30 cellular contexts compared by ENCODE assay signal in genomic region chr4:15704145-15704544, GRCh38. TPM values are rescaled to one million over a fixed set of nuclear protein-coding genes. Genes with fewer than 3 reads are reported as not detected.
DNase-seq lines count a peak whose midpoint lies in the region; ATAC-seq and TF ChIP-seq lines count a peak whose summit lies in the region.
"Had no signal": no experiment of that assay in that cellular context is flagged by ENCODE, and none has a peak within 500 bp of the region (broad histone marks: within the 10 kb centered on the region; RNA-seq: fewer than 3 reads in every experiment).

No MANE protein-coding gene starts in this region.

- CTCF ChIA-PET in CD8-positive, alpha-beta T cell (lab: Charles Lee): no interaction called here
- CTCF ChIA-PET in OCI-LY7 (lab: Charles Lee; ENCODE audit: unreplicated experiment): no interaction called here

- H3K4me3 ChIP-seq in CD8-positive, alpha-beta T cell (ENCODE audit: low read depth, low read length): no peak overlapping the region
- H3K4me3 ChIP-seq in psoas muscle: no peak overlapping the region
- H3K4me3 ChIP-seq in OCI-LY7 (ENCODE audit: low read depth, low read length, poor library complexity, severe bottlenecking): no peak overlapping the region
- H3K4me3 ChIP-seq: K562, transverse colon had no signal

- ATAC-seq in CD8-positive, alpha-beta T cell: no peak
- no peak for ATAC-seq in natural killer cell treated with Interleukin-12 subunit alpha and Interleukin-12 subunit beta and Interleukin-15 and Interleukin-18, amount 100 ng/mL, for 72 hours
- no peak for ATAC-seq in psoas muscle
- ATAC-seq: K562 had no signal

- no peaks in the 10 kb centered on the region for H4K20me1 ChIP-seq in OCI-LY7 (ENCODE audit: insufficient read depth, low read length)

- POLR2A ChIA-PET in CD8-positive, alpha-beta T cell (lab: Charles Lee): no interaction called here
- POLR2A ChIA-PET in OCI-LY7 (lab: Charles Lee): no interaction called here

- no peak overlapping the region for H3K27ac ChIP-seq in CD8-positive, alpha-beta T cell (ENCODE audit: low read depth, low read length)
- no peak overlapping the region for H3K27ac ChIP-seq in psoas muscle
- H3K27ac ChIP-seq in OCI-LY7 (ENCODE audit: low read depth, low read length, poor library complexity, severe bottlenecking): no peak overlapping the region
- H3K27ac ChIP-seq: 22Rv1, C4-2B, transverse colon had no signal

- H3K27ac Mint-ChIP-seq in T-helper 1 cell treated with Interleukin-12 subunit alpha and Interleukin-12 subunit beta and Interleukin-4 antibody, amounts not matched to agents 30 μg/mL and 1 μg/mL, for 36 hours: no peak overlapping the region
- H3K27ac Mint-ChIP-seq in CD8-positive, alpha-beta T cell: peak overlapping the region; percentile 39
- peak overlapping the region; percentile 69 for H3K27ac Mint-ChIP-seq in dendritic cell treated with granulocyte-macrophage colony-stimulating factor and Interleukin-4, amounts not matched to agents 40 ng/mL and 50 ng/mL, for 4 days
- no peak overlapping the region for H3K27ac Mint-ChIP-seq in natural killer cell treated with Interleukin-12 subunit alpha and Interleukin-12 subunit beta and Interleukin-15 and Interleukin-18, amount 100 ng/mL, for 72 hours
- H3K27ac Mint-ChIP-seq: activated B cell treated with CpG ODN at 0.5 μM for 24 hours; activated naive CD4-positive, alpha-beta T cell treated with anti-CD3 and anti-CD28 coated beads, Interleukin-2, amount 10 ng/mL, durations not matched to agents 7 days and 5 days; endodermal cell; GM23338 had no signal

- H3K9me2 ChIP-seq in OCI-LY7 (ENCODE audit: insufficient read depth, low read length): no peaks in the 10 kb centered on the region

- no peak overlapping the region for H2AFZ ChIP-seq in OCI-LY7 (ENCODE audit: low read length)

- BruUV-seq in OCI-LY7 (replicated peaks; lab: Mats Ljungman, UMichigan): no TSS peak

- no peaks in the 10 kb centered on the region for H3K36me3 Mint-ChIP-seq in T-helper 1 cell treated with Interleukin-12 subunit alpha and Interleukin-12 subunit beta and Interleukin-4 antibody, amounts not matched to agents 30 μg/mL and 1 μg/mL, for 36 hours (ENCODE audit: low read depth)
- H3K36me3 Mint-ChIP-seq in CD8-positive, alpha-beta T cell: no peaks in the 10 kb centered on the region
- peaks cover 8% of the 10 kb centered on the region for H3K36me3 Mint-ChIP-seq in dendritic cell treated with granulocyte-macrophage colony-stimulating factor and Interleukin-4, amounts not matched to agents 40 ng/mL and 50 ng/mL, for 4 days (ENCODE audit: low read depth)
- H3K36me3 Mint-ChIP-seq in natural killer cell treated with Interleukin-12 subunit alpha and Interleukin-12 subunit beta and Interleukin-15 and Interleukin-18, amount 100 ng/mL, for 72 hours: no peaks in the 10 kb centered on the region
- H3K36me3 Mint-ChIP-seq: activated naive CD4-positive, alpha-beta T cell treated with anti-CD3 and anti-CD28 coated beads, Interleukin-2, amount 10 ng/mL, durations not matched to agents 7 days and 5 days had no signal

- intact Hi-C loops in CD8-positive, alpha-beta T cell (cut with DNase I, micrococcal nuclease): no loop called here
- intact Hi-C loops in dendritic cell treated with granulocyte-macrophage colony-stimulating factor and Interleukin-4, amounts not matched to agents 40 ng/mL and 50 ng/mL, for 4 days (cut with micrococcal nuclease): no loop called here
- intact Hi-C loops in psoas muscle (cut with DNase I) (no loop called here), OCI-LY7 (cut with micrococcal nuclease; ENCODE audit: unreplicated experiment) (no loop called here)

- no peak for TF ChIP-seq CTCF in CD8-positive, alpha-beta T cell (IDR thresholded peaks at IDR 0.05)
- TF ChIP-seq CTCF in psoas muscle (IDR thresholded peaks at IDR 0.05) (no peak), OCI-LY7 (conservative IDR thresholded peaks at IDR 0.05; ENCODE audit: low read length) (no peak)

- DNase-seq in T-helper 1 cell (no peak), psoas muscle (no peak), OCI-LY7 (ENCODE audit: low spot score) (no peak), amniotic stem cell (lab: John Stamatoyannopoulos, UW) (no peak)
- no peak for DNase-seq in CD8-positive, alpha-beta T cell
- no peak for DNase-seq in natural killer cell treated with Interleukin-12 subunit alpha and Interleukin-12 subunit beta and Interleukin-15 and Interleukin-18, amount 100 ng/mL, for 72 hours (ENCODE audit: low spot score)
- DNase-seq: activated B cell treated with CpG ODN at 0.5 μM for 24 hours; activated naive CD4-positive, alpha-beta T cell treated with anti-CD3 and anti-CD28 coated beads, Interleukin-2, amount 10 ng/mL, durations not matched to agents 7 days and 5 days; caudate nucleus; DND-41; GF-D8; kidney; left ventricle myocardium superior; mesendoderm; NCI-H1048; NCI-H1694; NCI-H774; occipital lobe; Peyer's patch; SHP77 treated with DMSO at 0.1 percent for 48 hours; stimulated activated CD4-positive, alpha-beta T cell treated with anti-CD3 and anti-CD28 coated beads, Interleukin-4, amount 100 ng/mL, for 24 hours; transverse colon had no signal

- H3K4me3 Mint-ChIP-seq in T-helper 1 cell treated with Interleukin-12 subunit alpha and Interleukin-12 subunit beta and Interleukin-4 antibody, amounts not matched to agents 30 μg/mL and 1 μg/mL, for 36 hours: peak overlapping the region; percentile 10
- H3K4me3 Mint-ChIP-seq in CD8-positive, alpha-beta T cell: peak overlapping the region; percentile 87
- no peak overlapping the region for H3K4me3 Mint-ChIP-seq in dendritic cell treated with granulocyte-macrophage colony-stimulating factor and Interleukin-4, amounts not matched to agents 40 ng/mL and 50 ng/mL, for 4 days
- peak overlapping the region; percentile 84 for H3K4me3 Mint-ChIP-seq in natural killer cell treated with Interleukin-12 subunit alpha and Interleukin-12 subunit beta and Interleukin-15 and Interleukin-18, amount 100 ng/mL, for 72 hours
- H3K4me3 Mint-ChIP-seq: activated B cell treated with CpG ODN at 0.5 μM for 24 hours had no signal

- H3K27me3 Mint-ChIP-seq in T-helper 1 cell treated with Interleukin-12 subunit alpha and Interleukin-12 subunit beta and Interleukin-4 antibody, amounts not matched to agents 30 μg/mL and 1 μg/mL, for 36 hours (ENCODE audit: low read depth): peaks cover 16% of the 10 kb centered on the region
- peaks cover 16% of the 10 kb centered on the region for H3K27me3 Mint-ChIP-seq in CD8-positive, alpha-beta T cell (ENCODE audit: low read depth)
- H3K27me3 Mint-ChIP-seq in dendritic cell treated with granulocyte-macrophage colony-stimulating factor and Interleukin-4, amounts not matched to agents 40 ng/mL and 50 ng/mL, for 4 days: no peaks in the 10 kb centered on the region
- H3K27me3 Mint-ChIP-seq in natural killer cell treated with Interleukin-12 subunit alpha and Interleukin-12 subunit beta and Interleukin-15 and Interleukin-18, amount 100 ng/mL, for 72 hours: peaks cover 11 to 17% of the 10 kb centered on the region in 2 donors

- H3K4me2 ChIP-seq in OCI-LY7 (ENCODE audit: low read length): no peak overlapping the region

- H3K4me1 ChIP-seq in CD8-positive, alpha-beta T cell (ENCODE audit: insufficient read depth, low read length): no peaks in the 10 kb centered on the region
- H3K4me1 ChIP-seq in psoas muscle: peaks cover 7% of the 10 kb centered on the region
- H3K4me1 ChIP-seq in OCI-LY7 (ENCODE audit: insufficient read depth, low read length, poor library complexity, severe bottlenecking): peaks cover 6% of the 10 kb centered on the region

- H3K79me2 ChIP-seq in OCI-LY7 (ENCODE audit: insufficient read depth, low read depth, low read length): no peaks in the 10 kb centered on the region

- H3K9me3 ChIP-seq in CD8-positive, alpha-beta T cell (ENCODE audit: low read length): no peaks in the 10 kb centered on the region
- no peaks in the 10 kb centered on the region for H3K9me3 ChIP-seq in psoas muscle
- peaks cover 3% of the 10 kb centered on the region; the same call in 1 of the 2 replicates for H3K9me3 ChIP-seq in OCI-LY7 (ENCODE audit: low read length)
- H3K9me3 ChIP-seq: Peyer's patch, transverse colon had no signal

- no peaks in the 10 kb centered on the region for H3K9me3 Mint-ChIP-seq in T-helper 1 cell treated with Interleukin-12 subunit alpha and Interleukin-12 subunit beta and Interleukin-4 antibody, amounts not matched to agents 30 μg/mL and 1 μg/mL, for 36 hours
- no peaks in the 10 kb centered on the region for H3K9me3 Mint-ChIP-seq in CD8-positive, alpha-beta T cell
- H3K9me3 Mint-ChIP-seq in dendritic cell treated with granulocyte-macrophage colony-stimulating factor and Interleukin-4, amounts not matched to agents 40 ng/mL and 50 ng/mL, for 4 days: peaks cover 8% of the 10 kb centered on the region
- H3K9me3 Mint-ChIP-seq in natural killer cell treated with Interleukin-12 subunit alpha and Interleukin-12 subunit beta and Interleukin-15 and Interleukin-18, amount 100 ng/mL, for 72 hours: no peaks in the 10 kb centered on the region
- H3K9me3 Mint-ChIP-seq: activated B cell treated with CpG ODN at 0.5 μM for 24 hours; activated naive CD4-positive, alpha-beta T cell treated with anti-CD3 and anti-CD28 coated beads, Interleukin-2, amount 10 ng/mL, durations not matched to agents 7 days and 5 days had no signal

- no peaks in the 10 kb centered on the region for H3K36me3 ChIP-seq in CD8-positive, alpha-beta T cell (ENCODE audit: insufficient read depth, low read length)
- H3K36me3 ChIP-seq in psoas muscle (ENCODE audit: insufficient read depth in 1 of 2, low read depth in 1 of 2) (no peaks in the 10 kb centered on the region), OCI-LY7 (ENCODE audit: insufficient read depth, low read length) (no peaks in the 10 kb centered on the region)
- H3K36me3 ChIP-seq: Peyer's patch, transverse colon had no signal

- no peaks in the 10 kb centered on the region for H3K27me3 ChIP-seq in CD8-positive, alpha-beta T cell (ENCODE audit: insufficient read depth, low read length)
- peaks cover 0 to 10% (median 0%) of the 10 kb centered on the region in 3 donors for H3K27me3 ChIP-seq in psoas muscle (ENCODE audit: insufficient read depth in 3 of 3, low read length in 2 of 3)
- H3K27me3 ChIP-seq: Peyer's patch, transverse colon had no signal

- peaks cover 7% of the 10 kb centered on the region for H3K4me1 Mint-ChIP-seq in T-helper 1 cell treated with Interleukin-12 subunit alpha and Interleukin-12 subunit beta and Interleukin-4 antibody, amounts not matched to agents 30 μg/mL and 1 μg/mL, for 36 hours (ENCODE audit: low read depth)
- H3K4me1 Mint-ChIP-seq in CD8-positive, alpha-beta T cell (ENCODE audit: low read depth): peaks cover 16% of the 10 kb centered on the region
- H3K4me1 Mint-ChIP-seq in dendritic cell treated with granulocyte-macrophage colony-stimulating factor and Interleukin-4, amounts not matched to agents 40 ng/mL and 50 ng/mL, for 4 days (ENCODE audit: low read depth): peaks cover 37% of the 10 kb centered on the region
- peaks cover 0 to 16% of the 10 kb centered on the region in 2 donors for H3K4me1 Mint-ChIP-seq in natural killer cell treated with Interleukin-12 subunit alpha and Interleukin-12 subunit beta and Interleukin-15 and Interleukin-18, amount 100 ng/mL, for 72 hours (ENCODE audit: low read depth in 2 of 2)
- H3K4me1 Mint-ChIP-seq: endodermal cell had no signal

RNA-seq across cellular contexts. Expression of gene BST1, which starts 1.3 kb away (rescaled TPM):
- total RNA-seq in CD8-positive, alpha-beta T cell: under 1 TPM; 0.43 to 0.47 TPM
- total RNA-seq in natural killer cell treated with Interleukin-12 subunit alpha and Interleukin-12 subunit beta and Interleukin-15 and Interleukin-18, amount 100 ng/mL, for 72 hours: 1 to 10 TPM in 1 of 2 donors, under 1 TPM in 1; 0.39 to 1.5 TPM
- total RNA-seq in psoas muscle: 1 to 10 TPM; 1.2 to 2.1 (median 1.3) TPM
- polyA plus RNA-seq in psoas muscle: 1 to 10 TPM in 2 of 3 donors, under 1 TPM in 1; 0.98 to 1.5 (median 1.5) TPM
- total RNA-seq in OCI-LY7 (2014; rRNA removed; shearing (Covaris generic)): 0.50 and 0.67 TPM in 2 replicates
- 0.21 TPM in 1 of 2 replicates, not detected in the other for total RNA-seq in OCI-LY7 (2022)
- total RNA-seq: HT-29, K562 had no signal

RNA-seq across cellular contexts. Expression of gene FAM200B, which starts 22.5 kb away (rescaled TPM):
- 10 to 100 TPM; 14.8 to 17.1 TPM for total RNA-seq in CD8-positive, alpha-beta T cell
- 10 to 100 TPM; 10.7 to 11.0 TPM for total RNA-seq in natural killer cell treated with Interleukin-12 subunit alpha and Interleukin-12 subunit beta and Interleukin-15 and Interleukin-18, amount 100 ng/mL, for 72 hours
- total RNA-seq in psoas muscle (10 to 100 TPM; 16.3 to 22.7 (median 19.7) TPM), OCI-LY7 (2022) (25.0 and 31.7 TPM in 2 replicates)
- polyA plus RNA-seq in psoas muscle: 10 to 100 TPM; 19.6 to 44.2 (median 23.4) TPM
- total RNA-seq in OCI-LY7 (2014; rRNA removed; shearing (Covaris generic)): 11.0 and 11.5 TPM in 2 replicates

RNA-seq across cellular contexts. Expression of gene FBXL5, which starts 49.0 kb away (rescaled TPM):
- total RNA-seq in CD8-positive, alpha-beta T cell: 10 to 100 TPM; 60.4 to 61.7 TPM
- 10 to 100 TPM; 50.5 to 73.9 TPM for total RNA-seq in natural killer cell treated with Interleukin-12 subunit alpha and Interleukin-12 subunit beta and Interleukin-15 and Interleukin-18, amount 100 ng/mL, for 72 hours
- total RNA-seq in psoas muscle: 10 to 100 TPM; 53.9 to 91.2 (median 67.9) TPM
- polyA plus RNA-seq in psoas muscle: 10 to 100 TPM; 46.1 to 68.5 (median 49.1) TPM
- 73.9 and 102 TPM in 2 replicates for total RNA-seq in OCI-LY7 (2014; rRNA removed; shearing (Covaris generic))
- total RNA-seq in OCI-LY7 (2022): 43.5 and 50.5 TPM in 2 replicates

Comparison
In these comparisons a context has a peak if more than half of its experiments do, and no peak if none do; other contexts are left out.
1. H3K27ac Mint-ChIP-seq: peak in CD8-positive, alpha-beta T cell (single experiment) and dendritic cell treated with granulocyte-macrophage colony-stimulating factor and Interleukin-4, amounts not matched to agents 40 ng/mL and 50 ng/mL, for 4 days (single experiment); none in T-helper 1 cell treated with Interleukin-12 subunit alpha and Interleukin-12 subunit beta and Interleukin-4 antibody, amounts not matched to agents 30 μg/mL and 1 μg/mL, for 36 hours (single experiment) and natural killer cell treated with Interleukin-12 subunit alpha and Interleukin-12 subunit beta and Interleukin-15 and Interleukin-18, amount 100 ng/mL, for 72 hours (0 of 2).